ENCODE assay signal across 20 cellular contexts in genomic region chr20:38427655-38428023, GRCh38. TPM values are rescaled to one million over a fixed set of nuclear protein-coding genes. Genes with fewer than 3 reads are reported as not detected.
A peak's percentile ranks its signal among the peaks of the same experiment; 100 is the strongest.
DNase-seq lines count a peak whose midpoint lies in the region; ATAC-seq and TF ChIP-seq lines count a peak whose summit lies in the region.
"Had no signal": no experiment of that assay in that cellular context is flagged by ENCODE, and none has a peak within 500 bp of the region (broad histone marks: within the 10 kb centered on the region; RNA-seq: fewer than 3 reads in every experiment).

No MANE protein-coding gene starts in this region.

- no peak overlapping the region for H3K4me3 ChIP-seq in LNCaP clone FGC (ENCODE audit: low read depth, low read length)
- H3K4me3 ChIP-seq: BLaER1, sigmoid colon, upper lobe of left lung had no signal

- H3K27ac ChIP-seq in cingulate gyrus (ENCODE audit: low read depth, low read length), result peak overlapping the region; percentile 19
- H3K27ac ChIP-seq: BLaER1, sigmoid colon, upper lobe of left lung had no signal

- DNase-seq in activated T-cell treated with anti-CD3 and anti-CD28 coated beads, Interleukin-2, amount 50 U/mL, for 24 hours, result no peak
- no peak for DNase-seq in activated T-cell treated with anti-CD3 and anti-CD28 coated beads, Interleukin-2, amount 50 U/mL, for 72 hours
- peak; percentile 46 for DNase-seq in LNCaP clone FGC (ENCODE audit: low read depth)
- DNase-seq in superior temporal gyrus (ENCODE audit: extremely low spot score), result peak; percentile 24
- DNase-seq in cortex of kidney (lab: John Stamatoyannopoulos, UW), result no peak
- no peak for DNase-seq in activated CD4-positive, CD25-positive, alpha-beta regulatory T cell (lab: John Stamatoyannopoulos, UW)
- DNase-seq: activated B cell treated with CpG ODN at 0.5 μM for 24 hours; activated naive CD4-positive, alpha-beta T cell treated with anti-CD3 and anti-CD28 coated beads for 36 hours; activated T-cell treated with anti-CD3 and anti-CD28 coated beads, Interleukin-2, amount 50 U/mL, for 4 hours; anterior cingulate cortex; NCI-H1105 treated with DMSO at 0.1 percent for 48 hours; NCI-H2029 treated with DMSO at 0.1 percent for 48 hours; NCI-H345; NCI-H774; sigmoid colon; T1000 had no signal

- H3K27me3 Mint-ChIP-seq in activated T-cell treated with anti-CD3 and anti-CD28 coated beads, Interleukin-2, amount 50 U/mL, for 24 hours, result no peaks in the 10 kb centered on the region
- H3K27me3 Mint-ChIP-seq in activated T-cell treated with anti-CD3 and anti-CD28 coated beads, Interleukin-2, amount 50 U/mL, for 72 hours (ENCODE audit: low read depth), result no peaks in the 10 kb centered on the region
- H3K27me3 Mint-ChIP-seq: activated B cell treated with CpG ODN at 0.5 μM for 24 hours had no signal

- TF ChIP-seq CTCF in LNCaP clone FGC (IDR thresholded peaks at IDR 0.05; ENCODE audit: control insufficient read depth, extremely low read depth, insufficient read depth), result no peak

- no peak for ATAC-seq in activated T-cell treated with anti-CD3 and anti-CD28 coated beads, Interleukin-2, amount 50 U/mL, for 72 hours (replicated peaks in 1 of 2)
- no peak for ATAC-seq in HG02852 (IDR thresholded peaks at IDR 0.05; ENCODE audit: unreplicated experiment)

- peaks cover 74% of the 10 kb centered on the region for H3K4me1 Mint-ChIP-seq in activated T-cell treated with anti-CD3 and anti-CD28 coated beads, Interleukin-2, amount 50 U/mL, for 24 hours (ENCODE audit: low read depth)
- H3K4me1 Mint-ChIP-seq in activated T-cell treated with anti-CD3 and anti-CD28 coated beads, Interleukin-2, amount 50 U/mL, for 72 hours (ENCODE audit: low read depth), result peaks cover 70% of the 10 kb centered on the region

- H3K9me3 Mint-ChIP-seq in activated T-cell treated with anti-CD3 and anti-CD28 coated beads, Interleukin-2, amount 50 U/mL, for 24 hours, result no peaks in the 10 kb centered on the region
- no peaks in the 10 kb centered on the region for H3K9me3 Mint-ChIP-seq in activated T-cell treated with anti-CD3 and anti-CD28 coated beads, Interleukin-2, amount 50 U/mL, for 72 hours
- H3K9me3 Mint-ChIP-seq: activated B cell treated with CpG ODN at 0.5 μM for 24 hours; activated naive CD4-positive, alpha-beta T cell treated with anti-CD3 and anti-CD28 coated beads for 36 hours; activated T-cell treated with anti-CD3 and anti-CD28 coated beads, Interleukin-2, amount 50 U/mL, for 4 hours had no signal

- peaks cover 98% of the 10 kb centered on the region for H3K36me3 Mint-ChIP-seq in activated T-cell treated with anti-CD3 and anti-CD28 coated beads, Interleukin-2, amount 50 U/mL, for 24 hours (ENCODE audit: low read depth)
- peaks cover 20 to 57% of the 10 kb centered on the region in 2 donors for H3K36me3 Mint-ChIP-seq in activated T-cell treated with anti-CD3 and anti-CD28 coated beads, Interleukin-2, amount 50 U/mL, for 72 hours (ENCODE audit: insufficient read depth in 2 of 2)

- peak overlapping the region; percentile 88 for H3K27ac Mint-ChIP-seq in activated T-cell treated with anti-CD3 and anti-CD28 coated beads, Interleukin-2, amount 50 U/mL, for 24 hours
- H3K27ac Mint-ChIP-seq in activated T-cell treated with anti-CD3 and anti-CD28 coated beads, Interleukin-2, amount 50 U/mL, for 72 hours, result no peak overlapping the region
- H3K27ac Mint-ChIP-seq: activated B cell treated with CpG ODN at 0.5 μM for 24 hours had no signal

- H3K4me3 Mint-ChIP-seq in activated T-cell treated with anti-CD3 and anti-CD28 coated beads, Interleukin-2, amount 50 U/mL, for 24 hours, result no peak overlapping the region
- no peak overlapping the region for H3K4me3 Mint-ChIP-seq in activated T-cell treated with anti-CD3 and anti-CD28 coated beads, Interleukin-2, amount 50 U/mL, for 72 hours
- H3K4me3 Mint-ChIP-seq: activated B cell treated with CpG ODN at 0.5 μM for 24 hours; activated naive CD4-positive, alpha-beta T cell treated with anti-CD3 and anti-CD28 coated beads for 36 hours; activated T-cell treated with anti-CD3 and anti-CD28 coated beads, Interleukin-2, amount 50 U/mL, for 4 hours had no signal

RNA-seq across cellular contexts. Expression of gene SNHG17, which starts 7.5 kb away (rescaled TPM):
- 100 to 1,000 TPM; 119 to 137 TPM for total RNA-seq in activated T-cell treated with anti-CD3 and anti-CD28 coated beads, Interleukin-2, amount 50 U/mL, for 72 hours

RNA-seq across cellular contexts. Expression of gene RALGAPB, which starts 45.0 kb away (rescaled TPM):
- 10 to 100 TPM; 39.5 to 43.3 TPM for total RNA-seq in activated T-cell treated with anti-CD3 and anti-CD28 coated beads, Interleukin-2, amount 50 U/mL, for 72 hours

Comparison
In these comparisons a context has a peak if more than half of its experiments do, and no peak if none do; other contexts are left out.
1. DNase-seq: peak in LNCaP clone FGC (single experiment) and superior temporal gyrus (single experiment); none in activated T-cell treated with anti-CD3 and anti-CD28 coated beads, Interleukin-2, amount 50 U/mL, for 24 hours (single experiment), activated T-cell treated with anti-CD3 and anti-CD28 coated beads, Interleukin-2, amount 50 U/mL, for 72 hours (0 of 2), cortex of kidney (single experiment) and activated CD4-positive, CD25-positive, alpha-beta regulatory T cell (0 of 4).